ENCODE assay signal across 11 cellular contexts in the genomic region with DNA sequence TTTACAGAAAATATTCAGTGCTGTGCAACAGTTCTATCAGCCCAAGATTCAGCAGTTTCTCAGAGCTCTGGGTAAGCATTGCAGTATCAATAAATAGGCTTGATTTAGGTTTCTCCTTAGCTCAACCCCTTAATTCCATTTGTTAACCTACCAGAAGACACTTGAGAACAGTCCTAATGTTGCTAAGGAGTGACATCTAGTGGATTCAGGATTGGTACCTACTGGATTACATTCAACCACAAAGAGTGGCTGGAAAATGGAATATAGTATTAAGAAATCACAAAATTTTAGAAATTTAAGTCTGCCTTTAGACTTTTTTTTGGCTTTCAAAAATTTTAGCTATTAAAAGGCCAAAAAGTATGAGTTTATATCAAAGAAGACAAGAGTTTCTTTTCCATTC. TPM values are rescaled to one million over a fixed set of nuclear protein-coding genes. Genes with fewer than 3 reads are reported as not detected.
DNase-seq lines count a peak whose midpoint lies in the region; ATAC-seq, FAIRE-seq and TF ChIP-seq lines count a peak whose summit lies in the region.
"Had no signal": no experiment of that assay in that cellular context is flagged by ENCODE, and none has a peak within 500 bp of the region (broad histone marks: within the 10 kb centered on the region; RNA-seq: fewer than 3 reads in every experiment).

No MANE protein-coding gene starts in this region.

- H3K27ac ChIP-seq in heart right ventricle: no peak overlapping the region
- H3K27ac ChIP-seq: epithelial cell of prostate had no signal

- H3K4me3 ChIP-seq in heart right ventricle: no peak overlapping the region

- intact Hi-C loops in heart right ventricle (cut with DNase I) (loop anchor here in 7 of 10 donors (2.0 to 10.0 kb wide), 6 partner anchors 85 to 415 kb away; no protein-coding TSS in a partner anchor), Right ventricle myocardium inferior (cut with DNase I) (loop anchor here (10.0 kb wide), 1 partner anchor 95 kb away; no protein-coding TSS in a partner anchor)

- H3K36me3 ChIP-seq in heart right ventricle: peaks cover 0 to 58% (median 0%) of the 10 kb centered on the region in 9 donors

- peaks cover 0 to 8% (median 0%) of the 10 kb centered on the region in 11 donors for H3K9me3 ChIP-seq in heart right ventricle

- ATAC-seq in heart right ventricle: peak in 1 of 8 donors; percentile 53
- ATAC-seq in Right ventricle myocardium inferior: no peak
- ATAC-seq in GM19351 (IDR thresholded peaks at IDR 0.05; ENCODE audit: unreplicated experiment): no peak
- ATAC-seq in HG02678 (IDR thresholded peaks at IDR 0.05; ENCODE audit: unreplicated experiment): no peak
- ATAC-seq: activated T-cell treated with anti-CD3 and anti-CD28 coated beads, Interleukin-2, amount 50 U/mL, for 4 hours had no signal

- FAIRE-seq in HTR-8/SVneo (lab: Jason Lieb, UNC): no peak

- no peak for DNase-seq in heart right ventricle
- no peak for DNase-seq in Right ventricle myocardium inferior (ENCODE audit: missing footprints)
- DNase-seq in amniotic epithelial cell (ENCODE audit: low read depth): peak; percentile 51
- peak; percentile 28 for DNase-seq in kidney tubule cell (ENCODE audit: low spot score)
- no peak for DNase-seq in islet precursor cell
- DNase-seq in HTR-8/SVneo (ENCODE audit: insufficient read length, low spot score): no peak
- DNase-seq: activated T-cell treated with anti-CD3 and anti-CD28 coated beads, Interleukin-2, amount 50 U/mL, for 4 hours; naive B cell had no signal

- H3K4me1 ChIP-seq in heart right ventricle: no peaks in the 10 kb centered on the region

- H3K27me3 ChIP-seq in heart right ventricle: no peaks in the 10 kb centered on the region

- peak in 6 of 9 donors; percentile 17 to 51 (median 41) for TF ChIP-seq CTCF in heart right ventricle (IDR thresholded peaks at IDR 0.05)

RNA-seq across cellular contexts. Expression of gene POLG, which starts 34.7 kb away (rescaled TPM):
- total RNA-seq in heart right ventricle (10 to 100 TPM; 31.1 to 52.5 (median 34.0) TPM), Right ventricle myocardium inferior (39.7 TPM)
- 10 to 100 TPM; 33.9 to 45.1 TPM for polyA plus RNA-seq in heart right ventricle

RNA-seq across cellular contexts. Expression of gene FANCI, which starts 56.1 kb away (rescaled TPM):
- total RNA-seq in heart right ventricle: 1 to 10 TPM; 1.6 to 9.9 (median 2.7) TPM
- 1 to 10 TPM; 1.3 to 2.2 TPM for polyA plus RNA-seq in heart right ventricle
- total RNA-seq in Right ventricle myocardium inferior: 3.2 TPM

Comparison
In these comparisons a context has a peak if more than half of its experiments do, and no peak if none do; other contexts are left out.
1. DNase-seq: peak in amniotic epithelial cell (single experiment) and kidney tubule cell (single experiment); none in heart right ventricle (0 of 2), Right ventricle myocardium inferior (single experiment), islet precursor cell (single experiment) and HTR-8/SVneo (single experiment).